In the genomic region with DNA sequence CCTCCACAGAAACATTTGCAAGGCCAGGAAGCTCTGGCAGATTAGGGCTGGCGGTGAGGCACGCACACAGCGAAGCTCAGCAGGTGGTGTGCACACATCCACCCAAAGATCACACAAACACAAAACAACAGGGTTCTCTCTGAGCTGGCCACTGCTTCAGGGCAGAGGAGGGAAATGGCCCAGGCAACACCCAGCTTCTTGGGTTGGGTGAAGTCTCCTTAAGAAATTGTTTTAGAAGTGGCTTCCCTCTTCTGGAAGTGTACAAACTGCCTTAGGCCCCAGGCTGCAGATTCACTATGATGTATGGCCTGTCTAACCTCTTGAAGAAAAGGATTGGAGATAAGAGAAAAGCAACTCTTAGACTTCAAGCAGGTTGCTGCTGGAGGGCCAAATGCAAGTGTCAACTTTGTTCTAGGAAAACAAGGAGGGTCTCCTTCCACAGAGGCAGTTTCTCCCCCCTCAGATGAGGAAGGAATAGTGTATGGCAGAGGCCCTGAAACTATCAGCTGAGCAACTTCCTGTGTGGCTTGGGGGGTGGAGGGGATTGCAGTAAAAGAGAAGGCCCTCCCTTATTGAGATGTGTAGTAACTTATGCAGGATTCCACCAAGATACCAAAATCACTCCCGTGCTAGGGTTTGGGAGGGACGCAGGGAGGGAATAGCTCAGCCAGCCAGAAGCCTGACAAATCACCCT, we compare ENCODE assay signal across 8 cellular contexts. TPM values are rescaled to one million over a fixed set of nuclear protein-coding genes. Genes with fewer than 3 reads are reported as not detected.
A peak's percentile ranks its signal among the peaks of the same experiment; 100 is the strongest.
DNase-seq lines count a peak whose midpoint lies in the region; ATAC-seq and TF ChIP-seq lines count a peak whose summit lies in the region.

No MANE protein-coding gene starts in this region.

- no peaks in the 10 kb centered on the region for H3K9me3 Mint-ChIP-seq in activated naive CD8-positive, alpha-beta T cell treated with anti-CD3 and anti-CD28 coated beads, Interleukin-2, amount 50 U/mL, for 24 hours
- H3K9me3 Mint-ChIP-seq in osteocyte (ENCODE audit: unreplicated experiment) (no peaks in the 10 kb centered on the region), glutamatergic neuron (ENCODE audit: unreplicated experiment) (peaks cover 2% of the 10 kb centered on the region)

- intact Hi-C loops in body of pancreas (cut with DNase I), result no loop called here

- peaks cover 40% of the 10 kb centered on the region for H3F3A ChIP-seq in MM.1S (ENCODE audit: insufficient read depth, low read length)

- peak overlapping the region; percentile 90 for H3K4me2 ChIP-seq in MM.1S (ENCODE audit: low read depth, low read length)

- H2AFZ ChIP-seq in MM.1S (ENCODE audit: low read length), result no peak overlapping the region

- peak overlapping the region; percentile 5; the same call in 1 of the 2 replicates for H3K9ac ChIP-seq in MM.1S (ENCODE audit: low read length)

- ATAC-seq in activated naive CD8-positive, alpha-beta T cell treated with anti-CD3 and anti-CD28 coated beads, Interleukin-2, amount 50 U/mL, for 24 hours, result no peak
- no peak for ATAC-seq in body of pancreas

- peaks cover 65% of the 10 kb centered on the region for H3K4me1 ChIP-seq in MM.1S (ENCODE audit: low read length)
- peaks cover 9% of the 10 kb centered on the region for H3K4me1 ChIP-seq in body of pancreas

- H3K27ac ChIP-seq in MM.1S (ENCODE audit: low read length) (peak overlapping the region; percentile 10; the same call in 1 of the 2 replicates), body of pancreas (peak overlapping the region in 1 of 4 donors; percentile 25)

- H3K4me3 ChIP-seq in GM12865 (ENCODE audit: low read depth, low read length), result peak overlapping the region; percentile 94
- peak overlapping the region; percentile 83 for H3K4me3 ChIP-seq in MM.1S (ENCODE audit: low read length)
- H3K4me3 ChIP-seq in body of pancreas, result no peak overlapping the region

- peaks cover 90% of the 10 kb centered on the region for H3K4me1 Mint-ChIP-seq in activated naive CD8-positive, alpha-beta T cell treated with anti-CD3 and anti-CD28 coated beads, Interleukin-2, amount 50 U/mL, for 24 hours
- H3K4me1 Mint-ChIP-seq in osteocyte (ENCODE audit: unreplicated experiment), result peaks cover 22% of the 10 kb centered on the region
- peaks cover 12% of the 10 kb centered on the region for H3K4me1 Mint-ChIP-seq in glutamatergic neuron (ENCODE audit: low read depth, unreplicated experiment)

- WGBS in body of pancreas, 2 donors, result 79 to 93% methylated on average over 5 of the region's 5 CpGs

- DNase-seq in GM12865 (ENCODE audit: low read depth) (peak; percentile 64), MM.1S (no peak), osteocyte (ENCODE audit: extremely low spot score, unreplicated experiment) (peak; percentile 34), body of pancreas (no peak), cerebellar nuclear complex (lab: John Stamatoyannopoulos, UW) (no peak), glutamatergic neuron (no peak), GM20000 (ENCODE audit: low spot score) (no peak)
- no peak for DNase-seq in activated naive CD8-positive, alpha-beta T cell treated with anti-CD3 and anti-CD28 coated beads, Interleukin-2, amount 50 U/mL, for 24 hours

- H3K4me3 Mint-ChIP-seq in activated naive CD8-positive, alpha-beta T cell treated with anti-CD3 and anti-CD28 coated beads, Interleukin-2, amount 50 U/mL, for 24 hours, result peak overlapping the region; percentile 98
- H3K4me3 Mint-ChIP-seq in osteocyte (ENCODE audit: unreplicated experiment) (no peak overlapping the region), glutamatergic neuron (ENCODE audit: unreplicated experiment) (no peak overlapping the region)

- peaks cover 38% of the 10 kb centered on the region for H3K36me3 Mint-ChIP-seq in activated naive CD8-positive, alpha-beta T cell treated with anti-CD3 and anti-CD28 coated beads, Interleukin-2, amount 50 U/mL, for 24 hours (ENCODE audit: low read depth)
- H3K36me3 Mint-ChIP-seq in osteocyte (ENCODE audit: unreplicated experiment) (no peaks in the 10 kb centered on the region), glutamatergic neuron (ENCODE audit: unreplicated experiment) (no peaks in the 10 kb centered on the region)

- H3K27ac Mint-ChIP-seq in activated naive CD8-positive, alpha-beta T cell treated with anti-CD3 and anti-CD28 coated beads, Interleukin-2, amount 50 U/mL, for 24 hours, result peak overlapping the region; percentile 99
- no peak overlapping the region for H3K27ac Mint-ChIP-seq in osteocyte (ENCODE audit: unreplicated experiment)
- H3K27ac Mint-ChIP-seq in glutamatergic neuron (ENCODE audit: unreplicated experiment), result no peak overlapping the region

- peaks cover 72% of the 10 kb centered on the region for H3K79me2 ChIP-seq in MM.1S (ENCODE audit: low read length)

- no peaks in the 10 kb centered on the region for H3K27me3 Mint-ChIP-seq in activated naive CD8-positive, alpha-beta T cell treated with anti-CD3 and anti-CD28 coated beads, Interleukin-2, amount 50 U/mL, for 24 hours
- H3K27me3 Mint-ChIP-seq in osteocyte (ENCODE audit: unreplicated experiment) (peaks cover 20% of the 10 kb centered on the region), glutamatergic neuron (ENCODE audit: unreplicated experiment) (peaks cover 14% of the 10 kb centered on the region)

- no peaks in the 10 kb centered on the region for H3K27me3 ChIP-seq in MM.1S (replicated peaks; ENCODE audit: insufficient read depth, low read length)
- H3K27me3 ChIP-seq in body of pancreas, result no peaks in the 10 kb centered on the region

- no peak for TF ChIP-seq CTCF in GM12865 (IDR thresholded peaks at IDR 0.05; ENCODE audit: insufficient read depth, low read depth, low read length, missing control alignments)
- no peak for TF ChIP-seq CTCF in MM.1S (IDR thresholded peaks at IDR 0.05; ENCODE audit: low read length)
- no peak for TF ChIP-seq CTCF in osteocyte (IDR thresholded peaks at IDR 0.05)
- no peak for TF ChIP-seq CTCF in body of pancreas (IDR thresholded peaks at IDR 0.05)
- TF ChIP-seq CTCF in glutamatergic neuron (IDR thresholded peaks at IDR 0.05; ENCODE audit: partially characterized antibody, unreplicated experiment), result no peak
- no peak for TF ChIP-seq CTCF in GM20000 (IDR thresholded peaks at IDR 0.05; ENCODE audit: extremely low read depth, missing control alignments)

- H3K9me2 ChIP-seq in MM.1S (replicated peaks; ENCODE audit: insufficient read depth, low read length), result no peaks in the 10 kb centered on the region

- H4K20me1 ChIP-seq in MM.1S (ENCODE audit: insufficient read depth, low read length), result no peaks in the 10 kb centered on the region

- H3K36me3 ChIP-seq in MM.1S (replicated peaks; ENCODE audit: insufficient read depth, low read length) (0 out of 2 replicates have a peak, but pooled peaks cover 4% of the 10 kb centered on the region), body of pancreas (replicated peaks in 1 of 2; ENCODE audit: insufficient read depth in 1 of 2, low read depth in 2 of 2) (no peaks in the 10 kb centered on the region)

- H3K9me3 ChIP-seq in MM.1S (replicated peaks; ENCODE audit: insufficient read depth, low read length), result no peaks in the 10 kb centered on the region
- no peaks in the 10 kb centered on the region for H3K9me3 ChIP-seq in body of pancreas

- TF ChIP-seq POLR2A in body of pancreas (IDR thresholded peaks at IDR 0.05), result peak in 1 of 3 donors; percentile 15

RNA-seq across cellular contexts. Expression of a gene that starts 2.1 kb away (rescaled TPM):
- total RNA-seq in osteocyte (not detected in 2 replicates), body of pancreas (1 to 10 TPM; 4.7 to 5.6 TPM), glutamatergic neuron (ENCODE audit: unreplicated experiment) (not detected)

Comparison
In these comparisons a context has a peak if more than half of its experiments do, and no peak if none do; other contexts are left out.
1. DNase-seq: peak in GM12865 (single experiment) and osteocyte (single experiment); none in MM.1S (single experiment), activated naive CD8-positive, alpha-beta T cell treated with anti-CD3 and anti-CD28 coated beads, Interleukin-2, amount 50 U/mL, for 24 hours (single experiment), body of pancreas (0 of 4), cerebellar nuclear complex (0 of 2), glutamatergic neuron (single experiment) and GM20000 (single experiment).
2. H3K4me3 ChIP-seq: peak in GM12865 (single experiment) and MM.1S (single experiment); none in body of pancreas (0 of 2).